ENCODE assay signal across 2 cellular contexts in genomic region chr6:3808189-3808588, GRCh38.
TF ChIP-seq lines count a peak whose summit lies in the region.

No MANE protein-coding gene starts in this region.

TF ChIP-seq in SK-N-SH, 30 proteins besides CTCF, POLR2A, EP300 and RAD21 (continued from another document):
- TF ChIP-seq SMC3 (IDR thresholded peaks at IDR 0.05; ENCODE audit: low read depth, low read length) (no peak), FOXJ3 (CRISPR knock-in tag; IDR thresholded peaks at IDR 0.05) (no peak)
- TF ChIP-seq, protein P1, sequence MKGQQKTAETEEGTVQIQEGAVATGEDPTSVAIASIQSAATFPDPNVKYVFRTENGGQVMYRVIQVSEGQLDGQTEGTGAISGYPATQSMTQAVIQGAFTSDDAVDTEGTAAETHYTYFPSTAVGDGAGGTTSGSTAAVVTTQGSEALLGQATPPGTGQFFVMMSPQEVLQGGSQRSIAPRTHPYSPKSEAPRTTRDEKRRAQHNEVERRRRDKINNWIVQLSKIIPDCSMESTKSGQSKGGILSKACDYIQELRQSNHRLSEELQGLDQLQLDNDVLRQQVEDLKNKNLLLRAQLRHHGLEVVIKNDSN (IDR thresholded peaks at IDR 0.05; ENCODE audit: borderline replicate concordance, low read depth), result no peak
- TF ChIP-seq, protein P2, sequence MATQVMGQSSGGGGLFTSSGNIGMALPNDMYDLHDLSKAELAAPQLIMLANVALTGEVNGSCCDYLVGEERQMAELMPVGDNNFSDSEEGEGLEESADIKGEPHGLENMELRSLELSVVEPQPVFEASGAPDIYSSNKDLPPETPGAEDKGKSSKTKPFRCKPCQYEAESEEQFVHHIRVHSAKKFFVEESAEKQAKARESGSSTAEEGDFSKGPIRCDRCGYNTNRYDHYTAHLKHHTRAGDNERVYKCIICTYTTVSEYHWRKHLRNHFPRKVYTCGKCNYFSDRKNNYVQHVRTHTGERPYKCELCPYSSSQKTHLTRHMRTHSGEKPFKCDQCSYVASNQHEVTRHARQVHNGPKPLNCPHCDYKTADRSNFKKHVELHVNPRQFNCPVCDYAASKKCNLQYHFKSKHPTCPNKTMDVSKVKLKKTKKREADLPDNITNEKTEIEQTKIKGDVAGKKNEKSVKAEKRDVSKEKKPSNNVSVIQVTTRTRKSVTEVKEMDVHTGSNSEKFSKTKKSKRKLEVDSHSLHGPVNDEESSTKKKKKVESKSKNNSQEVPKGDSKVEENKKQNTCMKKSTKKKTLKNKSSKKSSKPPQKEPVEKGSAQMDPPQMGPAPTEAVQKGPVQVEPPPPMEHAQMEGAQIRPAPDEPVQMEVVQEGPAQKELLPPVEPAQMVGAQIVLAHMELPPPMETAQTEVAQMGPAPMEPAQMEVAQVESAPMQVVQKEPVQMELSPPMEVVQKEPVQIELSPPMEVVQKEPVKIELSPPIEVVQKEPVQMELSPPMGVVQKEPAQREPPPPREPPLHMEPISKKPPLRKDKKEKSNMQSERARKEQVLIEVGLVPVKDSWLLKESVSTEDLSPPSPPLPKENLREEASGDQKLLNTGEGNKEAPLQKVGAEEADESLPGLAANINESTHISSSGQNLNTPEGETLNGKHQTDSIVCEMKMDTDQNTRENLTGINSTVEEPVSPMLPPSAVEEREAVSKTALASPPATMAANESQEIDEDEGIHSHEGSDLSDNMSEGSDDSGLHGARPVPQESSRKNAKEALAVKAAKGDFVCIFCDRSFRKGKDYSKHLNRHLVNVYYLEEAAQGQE (IDR thresholded peaks at IDR 0.05; ENCODE audit: low read depth, low read length), result no peak
- TF ChIP-seq, protein P3, sequence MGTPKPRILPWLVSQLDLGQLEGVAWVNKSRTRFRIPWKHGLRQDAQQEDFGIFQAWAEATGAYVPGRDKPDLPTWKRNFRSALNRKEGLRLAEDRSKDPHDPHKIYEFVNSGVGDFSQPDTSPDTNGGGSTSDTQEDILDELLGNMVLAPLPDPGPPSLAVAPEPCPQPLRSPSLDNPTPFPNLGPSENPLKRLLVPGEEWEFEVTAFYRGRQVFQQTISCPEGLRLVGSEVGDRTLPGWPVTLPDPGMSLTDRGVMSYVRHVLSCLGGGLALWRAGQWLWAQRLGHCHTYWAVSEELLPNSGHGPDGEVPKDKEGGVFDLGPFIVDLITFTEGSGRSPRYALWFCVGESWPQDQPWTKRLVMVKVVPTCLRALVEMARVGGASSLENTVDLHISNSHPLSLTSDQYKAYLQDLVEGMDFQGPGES (IDR thresholded peaks at IDR 0.05; ENCODE audit: low read depth, low read length), result no peak

TF ChIP-seq in SK-N-SH treated with all-trans-retinoic acid at 6 μM for 48 hours, 23 proteins besides CTCF, POLR2A, EP300 and RAD21 (continued from another document):
- TF ChIP-seq, protein P4, sequence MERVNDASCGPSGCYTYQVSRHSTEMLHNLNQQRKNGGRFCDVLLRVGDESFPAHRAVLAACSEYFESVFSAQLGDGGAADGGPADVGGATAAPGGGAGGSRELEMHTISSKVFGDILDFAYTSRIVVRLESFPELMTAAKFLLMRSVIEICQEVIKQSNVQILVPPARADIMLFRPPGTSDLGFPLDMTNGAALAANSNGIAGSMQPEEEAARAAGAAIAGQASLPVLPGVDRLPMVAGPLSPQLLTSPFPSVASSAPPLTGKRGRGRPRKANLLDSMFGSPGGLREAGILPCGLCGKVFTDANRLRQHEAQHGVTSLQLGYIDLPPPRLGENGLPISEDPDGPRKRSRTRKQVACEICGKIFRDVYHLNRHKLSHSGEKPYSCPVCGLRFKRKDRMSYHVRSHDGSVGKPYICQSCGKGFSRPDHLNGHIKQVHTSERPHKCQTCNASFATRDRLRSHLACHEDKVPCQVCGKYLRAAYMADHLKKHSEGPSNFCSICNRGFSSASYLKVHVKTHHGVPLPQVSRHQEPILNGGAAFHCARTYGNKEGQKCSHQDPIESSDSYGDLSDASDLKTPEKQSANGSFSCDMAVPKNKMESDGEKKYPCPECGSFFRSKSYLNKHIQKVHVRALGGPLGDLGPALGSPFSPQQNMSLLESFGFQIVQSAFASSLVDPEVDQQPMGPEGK (CRISPR knock-in tag; IDR thresholded peaks at IDR 0.05; ENCODE audit: borderline replicate concordance), result no peak
- TF ChIP-seq RARB (CRISPR knock-in tag; IDR thresholded peaks at IDR 0.05) (no peak), ZC3H10 (CRISPR knock-in tag; IDR thresholded peaks at IDR 0.05) (no peak), ZNF8 (CRISPR knock-in tag; IDR thresholded peaks at IDR 0.05) (no peak), ZNF70 (CRISPR knock-in tag; IDR thresholded peaks at IDR 0.05) (no peak), OSR1 (CRISPR knock-in tag; IDR thresholded peaks at IDR 0.05) (no peak)
